Comparison of ENCODE assay signal across 16 cellular contexts in genomic region chr11:44964526-44965209, GRCh38. TPM values are rescaled to one million over a fixed set of nuclear protein-coding genes. Genes with fewer than 3 reads are reported as not detected.
DNase-seq lines count a peak whose midpoint lies in the region; ATAC-seq, FAIRE-seq and TF ChIP-seq lines count a peak whose summit lies in the region.
"Had no signal": no experiment of that assay in that cellular context is flagged by ENCODE, and none has a peak within 500 bp of the region (broad histone marks: within the 10 kb centered on the region; RNA-seq: fewer than 3 reads in every experiment).

No MANE protein-coding gene starts in this region.

- no peak overlapping the region for H3K4me3 ChIP-seq in BLaER1
- H3K4me3 ChIP-seq in lower lobe of right lung, result no peak overlapping the region
- no peak overlapping the region for H3K4me3 ChIP-seq in small intestine (ENCODE audit: low read depth in 1 of 2, low read length in 2 of 2)
- H3K4me3 ChIP-seq: GM23248 had no signal

- intact Hi-C loops in lower lobe of right lung (cut with DNase I), result no loop called here

- H3K27ac ChIP-seq in BLaER1 (peak overlapping the region; percentile 12; the same call in 1 of the 2 replicates), lower lobe of right lung (peak overlapping the region; percentile 59), small intestine (ENCODE audit: low read depth in 1 of 2, low read length in 1 of 2) (no peak overlapping the region)
- H3K27ac ChIP-seq: GM23248 had no signal

- H3K4me2 ChIP-seq in BLaER1, result peak overlapping the region; percentile 70

- no peak for TF ChIP-seq CTCF in lower lobe of right lung (IDR thresholded peaks at IDR 0.05)

- ATAC-seq in lower lobe of right lung, result peak; percentile 95 to 96
- ATAC-seq in GM18873 (IDR thresholded peaks at IDR 0.05; ENCODE audit: low FRiP score, unreplicated experiment), result no peak
- ATAC-seq: activated CD8-positive, alpha-beta T cell treated with anti-CD3 and anti-CD28 coated beads for 36 hours; left lobe of liver had no signal

- H3K9me3 ChIP-seq in BLaER1 (no peaks in the 10 kb centered on the region), lower lobe of right lung (no peaks in the 10 kb centered on the region), small intestine (ENCODE audit: control insufficient read depth, low read depth) (no peaks in the 10 kb centered on the region)

- no peak for FAIRE-seq in small intestine (lab: Jason Lieb, UNC)

- WGBS in small intestine, 3 donors, result 37 to 58% (median 49%) methylated on average over 9 of the region's 9 CpGs

- DNase-seq in D341Med (ENCODE audit: low spot score) (peak; percentile 68), NCI-H524 (lab: John Stamatoyannopoulos, UW) (peak; percentile 89 to 96), lower lobe of right lung (peak; percentile 83), small intestine (no peak), NCI-H774 (lab: John Stamatoyannopoulos, UW) (no peak)
- DNase-seq in activated effector memory CD4-positive, alpha-beta T cell treated with Interleukin-2 at 50 U/mL for 16 hours, result no peak
- DNase-seq: activated CD8-positive, alpha-beta T cell treated with anti-CD3 and anti-CD28 coated beads for 36 hours; DND-41; foreskin fibroblast; GM23248; Kasumi-1; naive B cell; SW 1271 had no signal

- peak overlapping the region; percentile 26; the same call in 1 of the 2 replicates for H3K9ac ChIP-seq in BLaER1
- H3K9ac ChIP-seq: GM23248 had no signal

- H3K27me3 ChIP-seq in BLaER1, result no peaks in the 10 kb centered on the region
- no peaks in the 10 kb centered on the region for H3K27me3 ChIP-seq in lower lobe of right lung (ENCODE audit: low read depth)
- no peaks in the 10 kb centered on the region for H3K27me3 ChIP-seq in small intestine (ENCODE audit: control insufficient read depth in 2 of 2, insufficient read depth in 2 of 2, low read length in 2 of 2)

- no peaks in the 10 kb centered on the region for H4K20me1 ChIP-seq in BLaER1

- peaks cover 62% of the 10 kb centered on the region for H3K4me1 ChIP-seq in BLaER1
- peaks cover 9% of the 10 kb centered on the region for H3K4me1 ChIP-seq in lower lobe of right lung
- H3K4me1 ChIP-seq in small intestine (ENCODE audit: control insufficient read depth in 2 of 2, insufficient read depth in 1 of 2, low read depth in 1 of 2, low read length in 1 of 2), result peaks cover 0 to 3% of the 10 kb centered on the region in 2 donors

- H3K36me3 ChIP-seq in BLaER1 (no peaks in the 10 kb centered on the region), lower lobe of right lung (no peaks in the 10 kb centered on the region), small intestine (ENCODE audit: control insufficient read depth in 2 of 2, insufficient read depth in 2 of 2, low read length in 2 of 2) (no peaks in the 10 kb centered on the region)

RNA-seq across cellular contexts. Expression of gene TP53I11, which starts 14.0 kb away (rescaled TPM):
- total RNA-seq in lower lobe of right lung, result 103 TPM
- 100 to 1,000 TPM in 1 of 3 donors, 10 to 100 TPM in 1, 1 to 10 TPM in 1; 6.8 to 105 (median 11.2) TPM for polyA plus RNA-seq in small intestine

Comparison
In these comparisons a context has a peak if more than half of its experiments do, and no peak if none do; other contexts are left out.
1. H3K27ac ChIP-seq: peak in BLaER1 (single experiment) and lower lobe of right lung (single experiment); none in small intestine (0 of 2).
2. DNase-seq: peak in D341Med (single experiment), NCI-H524 (2 of 2) and lower lobe of right lung (single experiment); none in small intestine (single experiment), activated effector memory CD4-positive, alpha-beta T cell treated with Interleukin-2 at 50 U/mL for 16 hours (single experiment) and NCI-H774 (single experiment).